25 cellular contexts compared by ENCODE assay signal in the genomic region with DNA sequence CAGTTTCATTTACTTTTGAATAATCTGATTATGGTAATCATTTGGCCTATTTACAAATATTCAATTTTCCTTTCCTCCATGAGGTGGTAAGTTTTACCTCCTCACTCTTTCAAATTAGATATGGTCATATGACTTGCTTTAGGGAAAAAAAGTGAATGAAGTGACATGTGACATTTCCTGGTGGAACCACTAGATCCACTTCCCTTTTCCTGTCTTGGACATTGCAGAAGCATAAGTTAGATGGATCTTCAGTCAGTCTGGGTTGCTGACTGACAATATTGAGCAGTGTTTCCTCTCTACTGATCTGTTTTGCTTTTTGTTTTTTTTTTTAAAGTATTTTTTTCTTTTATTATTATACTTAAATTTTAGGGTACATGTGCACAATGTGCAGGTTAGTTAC.
"Had no signal": no experiment of that assay in that cellular context is flagged by ENCODE, and none has a peak within 500 bp of the region (broad histone marks: within the 10 kb centered on the region; RNA-seq: fewer than 3 reads in every experiment).

No MANE protein-coding gene starts in this region.

- DNase-seq: dermis blood vessel endothelial cell; effector memory CD4-positive, alpha-beta T cell; foreskin keratinocyte; heart left ventricle; kidney; natural killer cell; occipital lobe; pancreas; retina; right lobe of liver; small intestine; stimulated activated CD4-positive, alpha-beta T cell treated with anti-CD3 and anti-CD28 coated beads, Interleukin-15, amount 100 ng/mL, for 24 hours; stimulated activated CD4-positive, alpha-beta T cell treated with anti-CD3 and anti-CD28 coated beads, Interleukin-4, amount 100 ng/mL, for 1 hour; stimulated activated CD8-positive, alpha-beta memory T cell treated with anti-CD3 and anti-CD28 coated beads, Interleukin-4, amount 100 ng/mL, for 48 hours; stimulated activated naive CD4-positive, alpha-beta T cell; stimulated activated naive CD8-positive, alpha-beta T cell treated with anti-CD3 and anti-CD28 coated beads, Interleukin-15, amount 100 ng/mL, for 72 hours; thyroid gland; trophoblast cell had no signal

- H3K27me3 Mint-ChIP-seq: memory B cell; stimulated activated naive CD8-positive, alpha-beta T cell treated with anti-CD3 and anti-CD28 coated beads, Interleukin-15, amount 100 ng/mL, for 72 hours had no signal

- ATAC-seq: foreskin keratinocyte; gastroesophageal sphincter; heart left ventricle; left lobe of liver; natural killer cell; pancreas; right lobe of liver; stimulated activated naive CD8-positive, alpha-beta T cell treated with anti-CD3 and anti-CD28 coated beads, Interleukin-15, amount 100 ng/mL, for 72 hours had no signal

- H3K36me3 ChIP-seq: esophagus muscularis mucosa, gastroesophageal sphincter, heart left ventricle, pancreas, right lobe of liver, thyroid gland had no signal

- H3K36me3 Mint-ChIP-seq: memory B cell, natural killer cell had no signal

- H3K9me3 Mint-ChIP-seq: memory B cell; stimulated activated naive CD8-positive, alpha-beta T cell treated with anti-CD3 and anti-CD28 coated beads, Interleukin-15, amount 100 ng/mL, for 72 hours had no signal

- H3K27me3 ChIP-seq: esophagus muscularis mucosa, foreskin keratinocyte, gastroesophageal sphincter, heart left ventricle, hepatocyte, pancreas, right lobe of liver, thyroid gland had no signal

- H3K4me1 Mint-ChIP-seq: memory B cell; natural killer cell; stimulated activated naive CD8-positive, alpha-beta T cell treated with anti-CD3 and anti-CD28 coated beads, Interleukin-15, amount 100 ng/mL, for 72 hours had no signal

- H3K4me3 ChIP-seq: coronary artery, esophagus muscularis mucosa, gastroesophageal sphincter, heart left ventricle, hepatocyte, lung, pancreas, right lobe of liver, thyroid gland had no signal

- H3K4me3 Mint-ChIP-seq: memory B cell; natural killer cell; stimulated activated naive CD8-positive, alpha-beta T cell treated with anti-CD3 and anti-CD28 coated beads, Interleukin-15, amount 100 ng/mL, for 72 hours had no signal

- H3K27ac Mint-ChIP-seq: memory B cell; natural killer cell; stimulated activated naive CD8-positive, alpha-beta T cell treated with anti-CD3 and anti-CD28 coated beads, Interleukin-15, amount 100 ng/mL, for 72 hours had no signal
